1 cellular context compared by ENCODE assay signal in genomic region chr10:1203704-1204103, GRCh38.
TF ChIP-seq lines count a peak whose summit lies in the region.

No MANE protein-coding gene starts in this region.

TF ChIP-seq in SK-N-SH, 30 proteins besides CTCF, POLR2A, EP300 and RAD21 (continued from another document):
- TF ChIP-seq MAX (IDR thresholded peaks at IDR 0.05; ENCODE audit: low read depth): no peak
TF ChIP-seq in SK-N-SH: peak in this region for 0.
